In genomic region chr10:127162841-127163240, GRCh38 we compare ENCODE assay signal across 9 cellular contexts. TPM values are rescaled to one million over a fixed set of nuclear protein-coding genes. Genes with fewer than 3 reads are reported as not detected.
"Had no signal": no experiment of that assay in that cellular context is flagged by ENCODE, and none has a peak within 500 bp of the region (broad histone marks: within the 10 kb centered on the region; RNA-seq: fewer than 3 reads in every experiment).

No MANE protein-coding gene starts in this region.

- DNase-seq: GM23248, GOT3, H7, HFFc6, IMR-90 had no signal

- H3K27ac Mint-ChIP-seq: HFFc6 had no signal

- H2AFZ ChIP-seq: GM23248 had no signal

- H3K9ac ChIP-seq: GM23248 had no signal

- H3K4me3 ChIP-seq: GM23248, HAP-1, K562 had no signal

- H3K4me3 Mint-ChIP-seq: HFFc6 had no signal

- H3K27ac ChIP-seq: GM23248 had no signal

- H3K36me3 ChIP-seq: HAP-1 had no signal

- H3K9me3 ChIP-seq: HAP-1 had no signal

- H3K9me3 Mint-ChIP-seq: HFFc6 had no signal

RNA-seq across cellular contexts. Expression of gene INSYN2A, which starts 33.5 kb away (rescaled TPM):
- total RNA-seq: H4, HT-29, K562 had no signal
- polyA plus RNA-seq: K562 had no signal
